ENCODE assay signal across 31 cellular contexts in genomic region chr1:82062206-82062605, GRCh38.
"Had no signal": no experiment of that assay in that cellular context is flagged by ENCODE, and none has a peak within 500 bp of the region (broad histone marks: within the 10 kb centered on the region; RNA-seq: fewer than 3 reads in every experiment).

No MANE protein-coding gene starts in this region.

- H3K4me2 ChIP-seq: KMS-11, PC-9 had no signal

- H2AFZ ChIP-seq: PC-9 had no signal

- H3K36me3 ChIP-seq: ascending aorta, cardiac muscle cell, WERI-Rb-1 had no signal

- H3K27ac ChIP-seq: ascending aorta, cardiac muscle cell, KMS-11, PC-9, WERI-Rb-1 had no signal

- H3K9ac ChIP-seq: KMS-11 had no signal

- DNase-seq: activated CD4-positive, alpha-beta memory T cell treated with anti-CD3 and anti-CD28 coated beads, Interleukin-2, amount 10 ng/mL, durations not matched to agents 7 days and 5 days; activated CD4-positive, alpha-beta T cell treated with anti-CD3 and anti-CD28 coated beads for 1 hour; activated CD4-positive, alpha-beta T cell treated with anti-CD3 and anti-CD28 coated beads for 48 hours; activated CD4-positive, CD25-positive, alpha-beta regulatory T cell; activated CD8-positive, alpha-beta memory T cell treated with anti-CD3 and anti-CD28 coated beads for 24 hours; activated CD8-positive, alpha-beta memory T cell treated with anti-CD3 and anti-CD28 coated beads, Interleukin-2, amount 10 ng/mL, durations not matched to agents 7 days and 5 days; activated CD8-positive, alpha-beta memory T cell treated with anti-CD3 and anti-CD28 coated beads, Interleukin-2, amount 50 U/mL, for 48 hours; activated effector memory CD4-positive, alpha-beta T cell treated with Interleukin-2 at 50 U/mL for 16 hours; activated naive CD4-positive, alpha-beta T cell treated with Interleukin-2 at 50 U/mL for 16 hours; activated naive CD8-positive, alpha-beta T cell treated with anti-CD3 and anti-CD28 coated beads, Interleukin-2, amount 10 ng/mL, durations not matched to agents 7 days and 5 days; activated T-cell treated with anti-CD3 and anti-CD28 coated beads, Interleukin-2, amount 50 U/mL, for 48 hours; amygdala; MM.1S; MV-4-11; NCI-H1092; NCI-H146; NCI-H187; NCI-H2029 treated with DMSO at 0.1 percent for 48 hours; NCI-H2107; NCI-H2171; NCI-H510A; NCI-H526; NCI-H748 treated with DMSO at 0.1 percent for 48 hours; NK-92 treated with Interleukin-12 subunit alpha and Interleukin-12 subunit beta, amount 100 ng/mL, for 24 hours; PC-9; Right ventricle myocardium superior; T1000; WERI-Rb-1 had no signal

- H3K4me3 ChIP-seq: ascending aorta, cardiac muscle cell, PC-9 had no signal

- H3K9me3 ChIP-seq: ascending aorta had no signal

- H3K27me3 ChIP-seq: ascending aorta, cardiac muscle cell had no signal
